Comparison of ENCODE assay signal across 8 cellular contexts in genomic region chr13:45019981-45020380, GRCh38. TPM values are rescaled to one million over a fixed set of nuclear protein-coding genes. Genes with fewer than 3 reads are reported as not detected.
DNase-seq lines count a peak whose midpoint lies in the region; ATAC-seq, FAIRE-seq and TF ChIP-seq lines count a peak whose summit lies in the region.
"Not testable (repeated sequence)": the region's sequence is repeated elsewhere in the genome, so short reads cannot be mapped to it uniquely, and the experiment has no call there.

No MANE protein-coding gene starts in this region.

- DNase-seq in ELR (ENCODE audit: low read depth), result peak; percentile 56
- peak; percentile 92 for DNase-seq in IMR-90
- DNase-seq in NCI-H226, result peak; percentile 39
- DNase-seq in astrocyte (ENCODE audit: low read depth), result peak; percentile 12
- peak; percentile 5 for DNase-seq in bronchial epithelial cell (ENCODE audit: low read depth)
- peak; percentile 15 to 51 for DNase-seq in fibroblast of lung (ENCODE audit: low read depth in 2 of 2)
- peak; percentile 82 for DNase-seq in iris pigment epithelial cell (ENCODE audit: low read depth)

- no CpG with 5 or more reads among the region's 7 CpGs for WGBS in IMR-90 (ENCODE audit: extremely low coverage in 2 of 2, insufficient read length in 1 of 2), 2 experiments

- H3K79me1 ChIP-seq in IMR-90 (ENCODE audit: low read depth in 1 of 2, low read length in 2 of 2), result not testable (repeated sequence)

- in situ Hi-C loops in IMR-90 (cut with MboI; ENCODE audit: low sequenced_read_pairs), result not testable (repeated sequence)

- not testable (repeated sequence) for H3K4me3 Mint-ChIP-seq in astrocyte (ENCODE audit: unreplicated experiment)

- H2AK5ac ChIP-seq in IMR-90 (ENCODE audit: low read depth, low read length), result not testable (repeated sequence)

- H3K27me3 Mint-ChIP-seq in astrocyte (ENCODE audit: low read depth, unreplicated experiment), result not testable (repeated sequence)

- not testable (repeated sequence) for H3K9me3 Mint-ChIP-seq in astrocyte (ENCODE audit: unreplicated experiment)

- ATAC-seq in IMR-90 (ENCODE audit: low read depth), result peak; percentile 45

- H2AFZ ChIP-seq in IMR-90 (replicated peaks; ENCODE audit: low read length, poor library complexity); astrocyte (ENCODE audit: low read depth, low read length); fibroblast of lung (ENCODE audit: low read length): not testable (repeated sequence)

- H3K4ac ChIP-seq in IMR-90 (ENCODE audit: low read depth, low read length), result peak overlapping the region; percentile 87; the same call in 1 of the 2 replicates

- H2BK15ac ChIP-seq in IMR-90 (ENCODE audit: low read depth, low read length), result not testable (repeated sequence)

- H3K79me2 ChIP-seq in astrocyte (ENCODE audit: insufficient read depth, low read length); fibroblast of lung (ENCODE audit: control insufficient read depth, insufficient read depth, low read length): not testable (repeated sequence)

- not testable (repeated sequence) for BruUV-seq in IMR-90 (replicated peaks; lab: Mats Ljungman, UMichigan)

- H3K27ac ChIP-seq in 22Rv1, result peak overlapping the region; percentile 62
- peak overlapping the region; percentile 100 for H3K27ac ChIP-seq in IMR-90 (ENCODE audit: insufficient read depth, low read length)
- not testable (repeated sequence) for H3K27ac ChIP-seq in astrocyte (ENCODE audit: low read depth, low read length)
- peak overlapping the region; percentile 51 for H3K27ac ChIP-seq in fibroblast of lung (ENCODE audit: insufficient read depth, low read length)

- peak overlapping the region; percentile 94 for H2BK120ac ChIP-seq in IMR-90 (ENCODE audit: low read depth, low read length)

- CTCF ChIA-PET in IMR-90 (lab: Yijun Ruan, JAX), result not testable (repeated sequence)

- peak overlapping the region; percentile 81 for H3K18ac ChIP-seq in IMR-90 (ENCODE audit: low read depth, low read length)

- not testable (repeated sequence) for H2AK9ac ChIP-seq in IMR-90 (replicated peaks; ENCODE audit: low read depth, low read length, poor library complexity)

- H3K4me1 ChIP-seq in IMR-90 (ENCODE audit: control insufficient read depth, insufficient read depth, low read length); astrocyte (ENCODE audit: insufficient read depth, low read length); fibroblast of lung (ENCODE audit: control insufficient read depth, extremely low read depth, insufficient read depth, low read length): not testable (repeated sequence)

- 0 out of 2 replicates have a peak overlapping the region, but pooled peaks have one; percentile 40 for H4K5ac ChIP-seq in IMR-90 (ENCODE audit: low read depth, low read length)

- TF ChIP-seq RAD21 in IMR-90 (IDR thresholded peaks at IDR 0.05; ENCODE audit: low read length), result not testable (repeated sequence)

- H3K9me3 ChIP-seq in IMR-90 (ENCODE audit: control insufficient read depth, insufficient read depth, low read length); astrocyte (ENCODE audit: insufficient read depth, low read depth, low read length); fibroblast of lung (ENCODE audit: control insufficient read depth, insufficient read depth, low read depth, low read length): not testable (repeated sequence)

- not testable (repeated sequence) for H3K4me1 Mint-ChIP-seq in astrocyte (ENCODE audit: low read depth, unreplicated experiment)

- POLR2A ChIA-PET in IMR-90 (lab: Charles Lee; ENCODE audit: unreplicated experiment), result not testable (repeated sequence)

- not testable (repeated sequence) for TF ChIP-seq CTCF in 22Rv1 (IDR thresholded peaks at IDR 0.05); IMR-90 (conservative IDR thresholded peaks at IDR 0.05; ENCODE audit: low read depth, low read length); astrocyte (IDR thresholded peaks at IDR 0.05; ENCODE audit: insufficient read depth, low read depth, low read length); bronchial epithelial cell (IDR thresholded peaks at IDR 0.05; ENCODE audit: insufficient read depth, low read length, severe bottlenecking); fibroblast of lung (conservative IDR thresholded peaks at IDR 0.05 in 1 of 2, IDR thresholded peaks at IDR 0.05 in 1 of 2; ENCODE audit: low read depth in 1 of 2, low read length in 2 of 2)

- H3K14ac ChIP-seq in IMR-90 (replicated peaks; ENCODE audit: low read depth, low read length), result not testable (repeated sequence)

- H4K8ac ChIP-seq in IMR-90 (ENCODE audit: low read depth in 2 of 2, low read length in 2 of 2), result peak overlapping the region; percentile 62 to 77; a peak in 3 of 4 replicates

- dilution Hi-C loops in IMR-90 (cut with HindIII; ENCODE audit: low sequenced_read_pairs, unreplicated experiment), result not testable (repeated sequence)

- peaks cover 17% of the 10 kb centered on the region; the same call in 1 of the 2 replicates for H3K36me3 ChIP-seq in IMR-90 (ENCODE audit: control insufficient read depth, insufficient read depth, low read length)
- peaks cover 20% of the 10 kb centered on the region for H3K36me3 ChIP-seq in astrocyte (ENCODE audit: insufficient read depth, low read length)
- not testable (repeated sequence) for H3K36me3 ChIP-seq in bronchial epithelial cell (ENCODE audit: control insufficient read depth, insufficient read depth, low read length); fibroblast of lung (ENCODE audit: control insufficient read depth, insufficient read depth, low read length)

- H3K27ac Mint-ChIP-seq in astrocyte (ENCODE audit: unreplicated experiment), result not testable (repeated sequence)

- FAIRE-seq in astrocyte (lab: Jason Lieb, UNC); bronchial epithelial cell (lab: Jason Lieb, UNC): not testable (repeated sequence)

- not testable (repeated sequence) for H4K20me1 ChIP-seq in IMR-90 (ENCODE audit: insufficient read depth, low read length); astrocyte (ENCODE audit: insufficient read depth, low read length); fibroblast of lung (ENCODE audit: control insufficient read depth, extremely low read depth, insufficient read depth, low read length)

- H4K91ac ChIP-seq in IMR-90 (ENCODE audit: insufficient read depth, low read depth, low read length), result peak overlapping the region; percentile 24; the same call in 1 of the 2 replicates

- H3K9me1 ChIP-seq in IMR-90 (ENCODE audit: insufficient read depth, low read length), result not testable (repeated sequence)

- not testable (repeated sequence) for TF ChIP-seq POLR2A in IMR-90 (IDR thresholded peaks at IDR 0.05; ENCODE audit: low read depth, low read length)

- H3K27me3 ChIP-seq in IMR-90 (ENCODE audit: control insufficient read depth, insufficient read depth, low read length); astrocyte (ENCODE audit: insufficient read depth, low read length); bronchial epithelial cell (ENCODE audit: control insufficient read depth, insufficient read depth, low read length); fibroblast of lung (ENCODE audit: control insufficient read depth, insufficient read depth, low read length): not testable (repeated sequence)

- H2BK5ac ChIP-seq in IMR-90 (ENCODE audit: low read depth, low read length, poor library complexity, severe bottlenecking), result peak overlapping the region; percentile 97

- not testable (repeated sequence) for H3K9ac ChIP-seq in IMR-90 (ENCODE audit: low read depth, low read length); astrocyte (ENCODE audit: low read length); fibroblast of lung (ENCODE audit: insufficient read depth, low read length)

- not testable (repeated sequence) for H3K36me3 Mint-ChIP-seq in astrocyte (ENCODE audit: low read depth, unreplicated experiment)

- not testable (repeated sequence) for H3K23ac ChIP-seq in IMR-90 (ENCODE audit: low read depth, low read length)

- peak overlapping the region; percentile 90; the same call in 1 of the 2 replicates for H2BK20ac ChIP-seq in IMR-90 (ENCODE audit: low read depth, low read length)

- peak overlapping the region; percentile 62; the same call in 1 of the 2 replicates for H3K56ac ChIP-seq in IMR-90 (ENCODE audit: extremely low read depth, insufficient read depth, low read length)

- H3K4me2 ChIP-seq in IMR-90 (ENCODE audit: low read depth, low read length); astrocyte (ENCODE audit: low read length); fibroblast of lung (ENCODE audit: extremely low read depth, insufficient read depth, low read length): not testable (repeated sequence)

- intact Hi-C loops in IMR-90 (cut with micrococcal nuclease), result not testable (repeated sequence)

- not testable (repeated sequence) for H3K4me3 ChIP-seq in IMR-90 (ENCODE audit: insufficient read depth, low read depth, low read length); astrocyte (ENCODE audit: insufficient read depth, low read depth, low read length); bronchial epithelial cell (ENCODE audit: low read depth, low read length); fibroblast of lung (replicated peaks in 1 of 4; ENCODE audit: control extremely low read depth in 1 of 4, insufficient read depth in 1 of 4, low read depth in 3 of 4, low read length in 4 of 4)

RNA-seq across cellular contexts. Expression of gene GPALPP1, which starts 30.6 kb away (rescaled TPM):
- 10.6 and 25.3 TPM in 2 replicates for total RNA-seq in IMR-90 (2012; rRNA removed)
- 8.2 and 12.5 TPM in 2 replicates for polyA plus RNA-seq in IMR-90 (2012; rRNA removed)
- 2.6 and 3.3 TPM in 2 replicates for polyA plus RNA-seq in IMR-90 (2012; cell fraction: cytosol; rRNA removed)
- 10.0 and 29.4 TPM in 2 replicates for polyA plus RNA-seq in IMR-90 (2012; cell fraction: nucleus; rRNA removed; ENCODE audit: low replicate concordance)
- 18.5 and 22.2 TPM in 2 replicates for total RNA-seq in astrocyte
- total RNA-seq in bronchial epithelial cell, result 16.1 and 23.7 TPM in 2 replicates
- 22.1 and 37.7 TPM in 2 replicates for total RNA-seq in fibroblast of lung
- 21.3 and 21.7 TPM in 2 replicates for polyA plus RNA-seq in fibroblast of lung
- polyA plus RNA-seq in fibroblast of lung (2012), result 17.8 and 18.9 TPM in 2 replicates
- polyA minus RNA-seq in fibroblast of lung (ENCODE audit: low replicate concordance), result 2.8 and 4.5 TPM in 2 replicates

RNA-seq across cellular contexts. Expression of gene NUFIP1, which starts 30.7 kb away (rescaled TPM):
- total RNA-seq in IMR-90 (2012; rRNA removed) (1.4 and 2.5 TPM in 2 replicates), astrocyte (7.0 and 7.6 TPM in 2 replicates), bronchial epithelial cell (2.6 and 3.2 TPM in 2 replicates), fibroblast of lung (3.3 and 3.5 TPM in 2 replicates)
- polyA plus RNA-seq in IMR-90 (2012; rRNA removed) (2.1 and 2.3 TPM in 2 replicates), fibroblast of lung (5.3 and 7.3 TPM in 2 replicates)
- polyA plus RNA-seq in IMR-90 (2012; cell fraction: cytosol; rRNA removed), result 0.90 and 0.99 TPM in 2 replicates
- 0.94 and 1.7 TPM in 2 replicates for polyA plus RNA-seq in IMR-90 (2012; cell fraction: nucleus; rRNA removed; ENCODE audit: low replicate concordance)
- polyA plus RNA-seq in fibroblast of lung (2012), result 4.8 and 7.1 TPM in 2 replicates
- 1.4 and 1.5 TPM in 2 replicates for polyA minus RNA-seq in fibroblast of lung (ENCODE audit: low replicate concordance)

Comparison
In these comparisons a context has a peak if more than half of its experiments do, and no peak if none do; other contexts are left out.
1. DNase-seq: peak in every context shown above with its lines; median percentile 92 in IMR-90; 82 in iris pigment epithelial cell; 56 in ELR; 39 in NCI-H226; 33 in fibroblast of lung; 12 in astrocyte; 5 in bronchial epithelial cell.